ENCODE assay signal across 8 cellular contexts in the genomic region with DNA sequence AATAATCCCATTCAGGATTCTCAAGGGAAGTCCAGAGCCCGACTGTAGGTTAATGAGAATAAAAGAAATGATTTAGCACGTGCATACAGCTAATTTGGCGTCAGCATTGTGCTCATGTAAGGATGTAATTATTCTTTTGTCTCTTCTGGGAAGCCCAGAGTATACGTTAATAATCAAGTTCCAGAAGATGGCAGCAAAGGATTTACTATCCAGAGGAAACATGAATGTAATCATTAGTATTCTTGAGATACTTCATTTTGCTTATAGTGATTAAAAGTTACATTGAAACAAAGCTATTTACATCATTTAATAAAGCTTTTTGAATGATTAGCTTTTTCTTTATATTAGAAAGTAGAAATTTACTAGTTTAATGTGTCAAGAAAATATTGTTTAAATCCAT. TPM values are rescaled to one million over a fixed set of nuclear protein-coding genes. Genes with fewer than 3 reads are reported as not detected.
DNase-seq lines count a peak whose midpoint lies in the region; ATAC-seq and TF ChIP-seq lines count a peak whose summit lies in the region.

No MANE protein-coding gene starts in this region.

- no peak for ATAC-seq in GM18873 (IDR thresholded peaks at IDR 0.05; ENCODE audit: low FRiP score, unreplicated experiment)
- ATAC-seq in GM18870 (IDR thresholded peaks at IDR 0.05; ENCODE audit: unreplicated experiment): no peak

- no peaks in the 10 kb centered on the region for H3K9me3 ChIP-seq in osteoblast (ENCODE audit: low read depth, low read length)

- no peaks in the 10 kb centered on the region for H3K36me3 ChIP-seq in osteoblast (ENCODE audit: insufficient read depth, low read length)

- no peak overlapping the region for H3K4me3 ChIP-seq in osteoblast (ENCODE audit: insufficient read depth, low read length)

- H2AFZ ChIP-seq in osteoblast (ENCODE audit: low read length): no peak overlapping the region

- no peak overlapping the region for H3K27ac ChIP-seq in osteoblast (ENCODE audit: low read depth, low read length)

- no peaks in the 10 kb centered on the region for H3K79me2 ChIP-seq in osteoblast (ENCODE audit: insufficient read depth, low read length)

- no peak overlapping the region for H3K4me2 ChIP-seq in osteoblast (ENCODE audit: insufficient read depth, low read length)

- DNase-seq in GM20000 (ENCODE audit: low spot score) (no peak), NCI-H446 (lab: John Stamatoyannopoulos, UW) (peak; percentile 47 to 74), dedifferentiated amniotic fluid mesenchymal stem cell (ENCODE audit: extremely low spot score) (peak; percentile 60), osteoblast (ENCODE audit: insufficient read length, low spot score, missing footprints) (peak; percentile 66), occipital lobe (lab: John Stamatoyannopoulos, UW) (no peak), NCI-H226 (no peak)

- no peaks in the 10 kb centered on the region for H3K4me1 ChIP-seq in osteoblast (ENCODE audit: insufficient read depth, low read length)

- no peaks in the 10 kb centered on the region for H4K20me1 ChIP-seq in osteoblast (ENCODE audit: insufficient read depth, low read length)

- TF ChIP-seq CTCF in GM20000 (IDR thresholded peaks at IDR 0.05; ENCODE audit: extremely low read depth, missing control alignments): peak; percentile 5
- peak; percentile 33 for TF ChIP-seq CTCF in osteoblast (IDR thresholded peaks at IDR 0.05; ENCODE audit: extremely low read depth, low read depth, low read length)

- H3K27me3 ChIP-seq in osteoblast (ENCODE audit: insufficient read depth, low read length): peaks cover 3% of the 10 kb centered on the region

RNA-seq across cellular contexts. Expression of gene MAP9, which starts 27.1 kb away (rescaled TPM):
- total RNA-seq in osteoblast (18.1 and 19.7 TPM in 2 replicates), occipital lobe (32.6 TPM)

Comparison
In these comparisons a context has a peak if more than half of its experiments do, and no peak if none do; other contexts are left out.
1. DNase-seq: peak in NCI-H446 (2 of 2), dedifferentiated amniotic fluid mesenchymal stem cell (single experiment) and osteoblast (single experiment); none in GM20000 (single experiment), occipital lobe (single experiment) and NCI-H226 (single experiment).